In the genomic region with DNA sequence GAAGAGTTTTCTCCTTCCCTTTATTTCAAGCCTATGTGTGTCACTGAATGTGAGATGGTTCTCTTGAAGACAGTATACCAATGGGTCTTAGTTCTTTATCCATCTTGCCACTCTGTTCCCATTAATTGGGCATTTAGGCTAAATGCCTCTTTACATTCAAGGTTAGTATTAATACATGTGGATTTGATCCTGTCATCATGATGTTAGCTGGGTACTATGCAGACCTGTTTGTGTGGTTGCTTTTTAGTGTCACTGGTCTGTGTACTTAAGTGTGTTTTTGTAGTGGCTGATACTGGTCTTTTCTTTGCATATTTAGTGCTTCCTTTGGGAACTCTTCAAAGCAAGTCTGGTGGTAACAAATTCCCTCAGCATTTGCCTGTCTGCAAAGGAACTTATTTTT, we compare ENCODE assay signal across 8 cellular contexts.
"Had no signal": no experiment of that assay in that cellular context is flagged by ENCODE, and none has a peak within 500 bp of the region (broad histone marks: within the 10 kb centered on the region; RNA-seq: fewer than 3 reads in every experiment).

No MANE protein-coding gene starts in this region.

- DNase-seq: GDM1, GF-D8 had no signal

- ATAC-seq: GM12878 had no signal

- FAIRE-seq: G401.6, GM12878, GM12891, GM12892, GM18507, GM19239 had no signal

- H3K4me3 ChIP-seq: GM12878 had no signal
